In the genomic region with DNA sequence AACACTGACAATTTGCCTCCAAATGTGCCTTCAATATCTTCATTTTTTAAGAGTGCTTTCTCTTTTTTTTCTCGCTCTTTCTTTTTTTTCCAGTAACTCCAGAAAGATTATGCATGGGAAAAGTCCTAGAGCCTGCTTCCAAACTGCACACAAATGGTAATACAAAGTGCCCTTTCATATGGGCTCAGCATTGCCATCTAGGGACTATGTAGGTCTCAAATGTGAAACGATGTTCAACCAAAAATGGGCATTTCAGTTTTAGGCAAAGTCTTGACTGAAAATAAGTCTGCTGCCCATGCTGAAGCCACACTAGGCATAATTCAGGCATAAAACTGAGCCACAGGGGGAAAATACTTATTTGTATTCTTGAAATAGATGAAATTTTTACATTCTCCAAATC, we compare ENCODE assay signal across 9 cellular contexts.
DNase-seq lines count a peak whose midpoint lies in the region; ATAC-seq and TF ChIP-seq lines count a peak whose summit lies in the region.
"Had no signal": no experiment of that assay in that cellular context is flagged by ENCODE, and none has a peak within 500 bp of the region (broad histone marks: within the 10 kb centered on the region; RNA-seq: fewer than 3 reads in every experiment).

No MANE protein-coding gene starts in this region.

- no peak overlapping the region for H3K27ac Mint-ChIP-seq in CD8-positive, alpha-beta T cell
- no peak overlapping the region for H3K27ac Mint-ChIP-seq in activated T-cell treated with anti-CD3 and anti-CD28 coated beads, Interleukin-2, amount 50 U/mL, for 24 hours

- 38 to 63% (median 42%) methylated on average over 2 of the region's 2 CpGs for WGBS in psoas muscle, 3 donors

- intact Hi-C loops in psoas muscle (cut with DNase I), result loop anchor here in 1 of 2 donors (5.0 kb wide), 1 partner anchor 57 kb away; no protein-coding TSS in a partner anchor
- intact Hi-C loops in CD8-positive, alpha-beta T cell (cut with DNase I, micrococcal nuclease), result no loop called here

- no peaks in the 10 kb centered on the region for H3K4me1 Mint-ChIP-seq in CD8-positive, alpha-beta T cell (ENCODE audit: low read depth)
- H3K4me1 Mint-ChIP-seq in activated T-cell treated with anti-CD3 and anti-CD28 coated beads, Interleukin-2, amount 50 U/mL, for 24 hours (ENCODE audit: low read depth), result no peaks in the 10 kb centered on the region

- no peak overlapping the region for H3K4me3 Mint-ChIP-seq in CD8-positive, alpha-beta T cell
- no peak overlapping the region for H3K4me3 Mint-ChIP-seq in activated T-cell treated with anti-CD3 and anti-CD28 coated beads, Interleukin-2, amount 50 U/mL, for 24 hours

- TF ChIP-seq CTCF in GM10248 (IDR thresholded peaks at IDR 0.05; ENCODE audit: control extremely low read depth, extremely low read depth, low read depth, missing control alignments) (peak; percentile 6), psoas muscle (IDR thresholded peaks at IDR 0.05) (no peak)
- TF ChIP-seq CTCF in CD8-positive, alpha-beta T cell (IDR thresholded peaks at IDR 0.05), result no peak

- H3K36me3 ChIP-seq in endocrine pancreas (ENCODE audit: control insufficient read depth, insufficient read depth, low read length) (no peaks in the 10 kb centered on the region), psoas muscle (ENCODE audit: insufficient read depth in 1 of 2, low read depth in 1 of 2) (no peaks in the 10 kb centered on the region)
- no peaks in the 10 kb centered on the region for H3K36me3 ChIP-seq in CD8-positive, alpha-beta T cell (ENCODE audit: insufficient read depth, low read length)
- H3K36me3 ChIP-seq: prostate gland had no signal

- H3K4me1 ChIP-seq in endocrine pancreas (ENCODE audit: control insufficient read depth, insufficient read depth, low read length) (peaks cover 4% of the 10 kb centered on the region), psoas muscle (peaks cover 38% of the 10 kb centered on the region)
- H3K4me1 ChIP-seq in CD8-positive, alpha-beta T cell (ENCODE audit: insufficient read depth, low read length), result no peaks in the 10 kb centered on the region
- H3K4me1 ChIP-seq: prostate gland had no signal

- H3K27me3 ChIP-seq in endocrine pancreas (ENCODE audit: control insufficient read depth, insufficient read depth, low read length) (no peaks in the 10 kb centered on the region), psoas muscle (ENCODE audit: insufficient read depth in 3 of 3, low read length in 2 of 3) (no peaks in the 10 kb centered on the region)
- H3K27me3 ChIP-seq in CD8-positive, alpha-beta T cell (ENCODE audit: insufficient read depth, low read length), result no peaks in the 10 kb centered on the region

- peak overlapping the region; percentile 11 for H3K4me3 ChIP-seq in endocrine pancreas (ENCODE audit: control insufficient read depth, insufficient read depth, low read length)
- H3K4me3 ChIP-seq in psoas muscle, result no peak overlapping the region
- H3K4me3 ChIP-seq in CD8-positive, alpha-beta T cell (ENCODE audit: low read depth, low read length), result no peak overlapping the region
- H3K4me3 ChIP-seq: prostate gland had no signal

- no peaks in the 10 kb centered on the region for H3K27me3 Mint-ChIP-seq in CD8-positive, alpha-beta T cell (ENCODE audit: low read depth)
- H3K27me3 Mint-ChIP-seq in activated T-cell treated with anti-CD3 and anti-CD28 coated beads, Interleukin-2, amount 50 U/mL, for 24 hours, result peaks cover 2% of the 10 kb centered on the region

- POLR2A ChIA-PET in GM10248 (lab: Yijun Ruan, JAX), result no interaction called here
- POLR2A ChIA-PET in CD8-positive, alpha-beta T cell (lab: Charles Lee), result no interaction called here

- no peak for ATAC-seq in psoas muscle
- ATAC-seq in HG03354 (IDR thresholded peaks at IDR 0.05; ENCODE audit: poor library complexity, severe bottlenecking, unreplicated experiment), result no peak
- no peak for ATAC-seq in CD8-positive, alpha-beta T cell

- CTCF ChIA-PET in GM10248 (lab: Yijun Ruan, JAX), result interaction anchor here (0.6 to 1.6 kb wide), 2 partner anchors 13 to 19 kb away, joined by 3 to 4 read pairs; no protein-coding TSS in a partner anchor
- CTCF ChIA-PET in CD8-positive, alpha-beta T cell (lab: Charles Lee), result no interaction called here

- DNase-seq in GM10248 (ENCODE audit: extremely low spot score), result no peak
- peak; percentile 12 for DNase-seq in NCI-H748 treated with DMSO at 0.1 percent for 48 hours (lab: John Stamatoyannopoulos, UW)
- no peak for DNase-seq in psoas muscle
- DNase-seq in SKM-1 treated with dmso at 0.1 percent for 144 hours (lab: John Stamatoyannopoulos, UW; ENCODE audit: unreplicated experiment), result no peak
- DNase-seq in CD8-positive, alpha-beta T cell, result no peak
- no peak for DNase-seq in activated T-cell treated with anti-CD3 and anti-CD28 coated beads, Interleukin-2, amount 50 U/mL, for 24 hours

- H3K9me3 Mint-ChIP-seq in CD8-positive, alpha-beta T cell, result no peaks in the 10 kb centered on the region
- no peaks in the 10 kb centered on the region for H3K9me3 Mint-ChIP-seq in activated T-cell treated with anti-CD3 and anti-CD28 coated beads, Interleukin-2, amount 50 U/mL, for 24 hours

- H3K27ac ChIP-seq in psoas muscle, result peak overlapping the region; percentile 57
- H3K27ac ChIP-seq in CD8-positive, alpha-beta T cell (ENCODE audit: low read depth, low read length), result no peak overlapping the region

- no peaks in the 10 kb centered on the region for H3K9me3 ChIP-seq in endocrine pancreas (ENCODE audit: control insufficient read depth, low read length)
- H3K9me3 ChIP-seq in psoas muscle, result no peaks in the 10 kb centered on the region
- no peaks in the 10 kb centered on the region for H3K9me3 ChIP-seq in CD8-positive, alpha-beta T cell (ENCODE audit: low read length)
- H3K9me3 ChIP-seq: prostate gland had no signal

- no peaks in the 10 kb centered on the region for H3K36me3 Mint-ChIP-seq in CD8-positive, alpha-beta T cell
- no peaks in the 10 kb centered on the region for H3K36me3 Mint-ChIP-seq in activated T-cell treated with anti-CD3 and anti-CD28 coated beads, Interleukin-2, amount 50 U/mL, for 24 hours (ENCODE audit: low read depth)

- no peak overlapping the region for H3K9ac ChIP-seq in endocrine pancreas (ENCODE audit: control insufficient read depth, insufficient read depth, low read length)
